8 cellular contexts compared by ENCODE assay signal in the genomic region with DNA sequence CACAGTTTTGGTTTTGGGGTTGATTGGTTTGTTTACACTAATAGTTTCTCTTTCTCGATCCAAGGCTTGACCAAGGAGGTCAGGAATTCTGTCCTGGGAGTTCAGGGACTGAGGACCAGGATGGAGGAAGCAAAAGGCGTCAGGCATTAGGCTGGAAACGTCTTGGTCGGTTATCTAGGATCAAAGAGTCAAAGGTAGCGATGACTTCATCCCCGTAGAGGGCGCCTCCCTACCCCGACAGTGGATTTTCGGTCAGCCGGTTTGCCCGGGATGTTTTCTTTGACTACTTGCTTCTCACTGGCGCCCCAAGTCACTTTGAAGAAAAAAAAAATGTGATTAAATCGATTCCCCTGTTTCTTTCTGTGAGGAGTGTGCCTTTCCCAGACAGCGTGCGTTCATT. TPM values are rescaled to one million over a fixed set of nuclear protein-coding genes. Genes with fewer than 3 reads are reported as not detected.
DNase-seq lines count a peak whose midpoint lies in the region; ATAC-seq lines count a peak whose summit lies in the region.

No MANE protein-coding gene starts in this region.

- DNase-seq in CD4-positive, CD25-positive, alpha-beta regulatory T cell = peak in 1 of 3 donors; percentile 39
- DNase-seq in HT-29 (ENCODE audit: low spot score) = peak; percentile 81
- peak; percentile 20 for DNase-seq in activated naive CD8-positive, alpha-beta T cell treated with anti-CD3 and anti-CD28 coated beads, Interleukin-2, amount 50 U/mL, for 24 hours
- DNase-seq in memory B cell (ENCODE audit: low spot score in 2 of 2) = no peak
- DNase-seq in SW 1271 (lab: John Stamatoyannopoulos, UW) = no peak
- no peak for DNase-seq in COLO829 (ENCODE audit: low spot score)

- peaks cover 32% of the 10 kb centered on the region for H3K4me1 ChIP-seq in CD4-positive, CD25-positive, alpha-beta regulatory T cell (ENCODE audit: control insufficient read depth, insufficient read depth, low read length, poor library complexity, severe bottlenecking)

- peak overlapping the region in 3 of 4 donors; percentile 35 to 76 (median 71) for H3K4me3 Mint-ChIP-seq in CD4-positive, CD25-positive, alpha-beta regulatory T cell
- H3K4me3 Mint-ChIP-seq in activated naive CD8-positive, alpha-beta T cell treated with anti-CD3 and anti-CD28 coated beads, Interleukin-2, amount 50 U/mL, for 24 hours = peak overlapping the region; percentile 55
- peak overlapping the region; percentile 85 for H3K4me3 Mint-ChIP-seq in memory B cell

- H3K36me3 ChIP-seq in CD4-positive, CD25-positive, alpha-beta regulatory T cell (ENCODE audit: control insufficient read depth, insufficient read depth, low read length) = no peaks in the 10 kb centered on the region

- H3K36me3 Mint-ChIP-seq in CD4-positive, CD25-positive, alpha-beta regulatory T cell = no peaks in the 10 kb centered on the region
- H3K36me3 Mint-ChIP-seq in activated naive CD8-positive, alpha-beta T cell treated with anti-CD3 and anti-CD28 coated beads, Interleukin-2, amount 50 U/mL, for 24 hours (ENCODE audit: low read depth) = no peaks in the 10 kb centered on the region
- H3K36me3 Mint-ChIP-seq in memory B cell = no peaks in the 10 kb centered on the region

- no peak overlapping the region for H3K4me3 ChIP-seq in CD4-positive, CD25-positive, alpha-beta regulatory T cell (ENCODE audit: low read depth, low read length)

- no peaks in the 10 kb centered on the region for H3K9me3 ChIP-seq in CD4-positive, CD25-positive, alpha-beta regulatory T cell (ENCODE audit: control insufficient read depth in 2 of 2, low read length in 2 of 2)

- H3K27ac ChIP-seq in CD4-positive, CD25-positive, alpha-beta regulatory T cell (ENCODE audit: insufficient read depth, low read length, poor library complexity, severe bottlenecking) = no peak overlapping the region

- H3K27ac Mint-ChIP-seq in CD4-positive, CD25-positive, alpha-beta regulatory T cell = peak overlapping the region in 1 of 3 donors; percentile 34
- no peak overlapping the region for H3K27ac Mint-ChIP-seq in activated naive CD8-positive, alpha-beta T cell treated with anti-CD3 and anti-CD28 coated beads, Interleukin-2, amount 50 U/mL, for 24 hours
- H3K27ac Mint-ChIP-seq in memory B cell = no peak overlapping the region

- no peak for ATAC-seq in CD4-positive, CD25-positive, alpha-beta regulatory T cell (ENCODE audit: low read depth in 2 of 2)
- no peak for ATAC-seq in activated naive CD8-positive, alpha-beta T cell treated with anti-CD3 and anti-CD28 coated beads, Interleukin-2, amount 50 U/mL, for 24 hours
- no peak for ATAC-seq in memory B cell (ENCODE audit: low read depth)
- ATAC-seq in GM21528 (IDR thresholded peaks at IDR 0.05; ENCODE audit: low FRiP score, unreplicated experiment) = no peak
- ATAC-seq in GM21717 (IDR thresholded peaks at IDR 0.05; ENCODE audit: unreplicated experiment) = no peak

- peaks cover 3 to 24% (median 14%) of the 10 kb centered on the region in 4 donors for H3K4me1 Mint-ChIP-seq in CD4-positive, CD25-positive, alpha-beta regulatory T cell
- H3K4me1 Mint-ChIP-seq in activated naive CD8-positive, alpha-beta T cell treated with anti-CD3 and anti-CD28 coated beads, Interleukin-2, amount 50 U/mL, for 24 hours = peaks cover 17% of the 10 kb centered on the region
- H3K4me1 Mint-ChIP-seq in memory B cell = peaks cover 18% of the 10 kb centered on the region

- peaks cover 62% of the 10 kb centered on the region for H3K27me3 Mint-ChIP-seq in CD4-positive, CD25-positive, alpha-beta regulatory T cell
- peaks cover 54% of the 10 kb centered on the region for H3K27me3 Mint-ChIP-seq in activated naive CD8-positive, alpha-beta T cell treated with anti-CD3 and anti-CD28 coated beads, Interleukin-2, amount 50 U/mL, for 24 hours
- H3K27me3 Mint-ChIP-seq in memory B cell = peaks cover 21% of the 10 kb centered on the region

- H3K27me3 ChIP-seq in CD4-positive, CD25-positive, alpha-beta regulatory T cell (ENCODE audit: control insufficient read depth, insufficient read depth, low read length) = peaks cover 33% of the 10 kb centered on the region

- H3K9me3 Mint-ChIP-seq in CD4-positive, CD25-positive, alpha-beta regulatory T cell = peaks cover 0 to 4% (median 0%) of the 10 kb centered on the region in 7 donors
- no peaks in the 10 kb centered on the region for H3K9me3 Mint-ChIP-seq in activated naive CD8-positive, alpha-beta T cell treated with anti-CD3 and anti-CD28 coated beads, Interleukin-2, amount 50 U/mL, for 24 hours
- H3K9me3 Mint-ChIP-seq in memory B cell = no peaks in the 10 kb centered on the region

RNA-seq across cellular contexts. Expression of gene FHDC1, which starts 1.0 kb away (rescaled TPM):
- 0.20 TPM for total RNA-seq in CD4-positive, CD25-positive, alpha-beta regulatory T cell
- not detected for polyA plus RNA-seq in CD4-positive, CD25-positive, alpha-beta regulatory T cell
- total RNA-seq in HT-29 (2014; rRNA removed; shearing (Covaris generic)) = 2.8 and 3.0 TPM in 2 replicates

Comparison
In these comparisons a context has a peak if more than half of its experiments do, and no peak if none do; other contexts are left out.
1. DNase-seq: peak in HT-29 (single experiment) and activated naive CD8-positive, alpha-beta T cell treated with anti-CD3 and anti-CD28 coated beads, Interleukin-2, amount 50 U/mL, for 24 hours (single experiment); none in memory B cell (0 of 2), SW 1271 (0 of 2) and COLO829 (single experiment).
2. Peak in every context shown above with its lines, with median percentiles within 50 percentile points of each other: H3K4me3 Mint-ChIP-seq.